In genomic region chr20:5714261-5715041, GRCh38 we compare ENCODE assay signal across 1 cellular context.
TF ChIP-seq lines count a peak whose summit lies in the region.

No MANE protein-coding gene starts in this region.

TF ChIP-seq in HepG2, 621 proteins besides CTCF, POLR2A, EP300 and RAD21 (continued from another document and continues in another):
- TF ChIP-seq, protein P1, sequence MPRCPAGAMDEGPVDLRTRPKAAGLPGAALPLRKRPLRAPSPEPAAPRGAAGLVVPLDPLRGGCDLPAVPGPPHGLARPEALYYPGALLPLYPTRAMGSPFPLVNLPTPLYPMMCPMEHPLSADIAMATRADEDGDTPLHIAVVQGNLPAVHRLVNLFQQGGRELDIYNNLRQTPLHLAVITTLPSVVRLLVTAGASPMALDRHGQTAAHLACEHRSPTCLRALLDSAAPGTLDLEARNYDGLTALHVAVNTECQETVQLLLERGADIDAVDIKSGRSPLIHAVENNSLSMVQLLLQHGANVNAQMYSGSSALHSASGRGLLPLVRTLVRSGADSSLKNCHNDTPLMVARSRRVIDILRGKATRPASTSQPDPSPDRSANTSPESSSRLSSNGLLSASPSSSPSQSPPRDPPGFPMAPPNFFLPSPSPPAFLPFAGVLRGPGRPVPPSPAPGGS (CRISPR knock-in tag; IDR thresholded peaks at IDR 0.05), result peak; percentile 67; the same call in 1 of the 2 replicates
- no peak for TF ChIP-seq NFE2 (CRISPR knock-in tag; IDR thresholded peaks at IDR 0.05)
- no peak for TF ChIP-seq ZNF101 (CRISPR knock-in tag; IDR thresholded peaks at IDR 0.05; ENCODE audit: borderline replicate concordance, low read depth)
- TF ChIP-seq ZBTB1 (CRISPR knock-in tag; IDR thresholded peaks at IDR 0.05; ENCODE audit: borderline replicate concordance), result no peak
- no peak for TF ChIP-seq CHCHD3 (CRISPR knock-in tag; IDR thresholded peaks at IDR 0.05)
- TF ChIP-seq, protein P2, sequence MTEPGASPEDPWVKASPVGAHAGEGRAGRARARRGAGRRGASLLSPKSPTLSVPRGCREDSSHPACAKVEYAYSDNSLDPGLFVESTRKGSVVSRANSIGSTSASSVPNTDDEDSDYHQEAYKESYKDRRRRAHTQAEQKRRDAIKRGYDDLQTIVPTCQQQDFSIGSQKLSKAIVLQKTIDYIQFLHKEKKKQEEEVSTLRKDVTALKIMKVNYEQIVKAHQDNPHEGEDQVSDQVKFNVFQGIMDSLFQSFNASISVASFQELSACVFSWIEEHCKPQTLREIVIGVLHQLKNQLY (CRISPR knock-in tag; IDR thresholded peaks at IDR 0.05), result peak; percentile 55; the same call in 1 of the 2 replicates
- no peak for TF ChIP-seq ZBTB20 (CRISPR knock-in tag; IDR thresholded peaks at IDR 0.05; ENCODE audit: borderline replicate concordance, low read depth)
- TF ChIP-seq, protein P3, sequence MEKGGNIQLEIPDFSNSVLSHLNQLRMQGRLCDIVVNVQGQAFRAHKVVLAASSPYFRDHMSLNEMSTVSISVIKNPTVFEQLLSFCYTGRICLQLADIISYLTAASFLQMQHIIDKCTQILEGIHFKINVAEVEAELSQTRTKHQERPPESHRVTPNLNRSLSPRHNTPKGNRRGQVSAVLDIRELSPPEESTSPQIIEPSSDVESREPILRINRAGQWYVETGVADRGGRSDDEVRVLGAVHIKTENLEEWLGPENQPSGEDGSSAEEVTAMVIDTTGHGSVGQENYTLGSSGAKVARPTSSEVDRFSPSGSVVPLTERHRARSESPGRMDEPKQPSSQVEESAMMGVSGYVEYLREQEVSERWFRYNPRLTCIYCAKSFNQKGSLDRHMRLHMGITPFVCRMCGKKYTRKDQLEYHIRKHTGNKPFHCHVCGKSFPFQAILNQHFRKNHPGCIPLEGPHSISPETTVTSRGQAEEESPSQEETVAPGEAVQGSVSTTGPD (CRISPR knock-in tag; IDR thresholded peaks at IDR 0.05), result no peak
- 0 out of 2 replicates have a peak, but pooled peaks have one; percentile 29 for TF ChIP-seq ZNF331 (CRISPR knock-in tag; IDR thresholded peaks at IDR 0.05)
- TF ChIP-seq PHF8 (CRISPR knock-in tag; IDR thresholded peaks at IDR 0.05), result no peak
- TF ChIP-seq CHD4 (IDR thresholded peaks at IDR 0.05; ENCODE audit: borderline replicate concordance, low read length), result peak; percentile 56; the same call in 1 of the 2 replicates
- TF ChIP-seq HIVEP1 (CRISPR knock-in tag; IDR thresholded peaks at IDR 0.05), result no peak
- TF ChIP-seq TGIF2 (CRISPR knock-in tag; IDR thresholded peaks at IDR 0.05), result no peak
- 0 out of 2 replicates have a peak, but pooled peaks have one; percentile 33 for TF ChIP-seq ZNF878 (CRISPR knock-in tag; IDR thresholded peaks at IDR 0.05)
- peak; percentile 100 for TF ChIP-seq IKZF5 (CRISPR knock-in tag; IDR thresholded peaks at IDR 0.05)
- peak; percentile 62; the same call in 1 of the 2 replicates for TF ChIP-seq SOX13 (IDR thresholded peaks at IDR 0.05)
- peak in 1 of 2 experiments; percentile 93; a peak in 2 of 4 replicates for TF ChIP-seq SOX13 (CRISPR knock-in tag; conservative IDR thresholded peaks at IDR 0.05 in 1 of 2, IDR thresholded peaks at IDR 0.05 in 1 of 2)
- no peak for TF ChIP-seq ZNF660 (CRISPR knock-in tag; IDR thresholded peaks at IDR 0.05; ENCODE audit: borderline replicate concordance, low read depth)
- peak; percentile 46 for TF ChIP-seq CCAR2 (optimal IDR thresholded peaks at IDR 0.05; ENCODE audit: low read depth, low read length)
- TF ChIP-seq ZBTB34 (CRISPR knock-in tag; IDR thresholded peaks at IDR 0.05), result no peak
- 0 out of 2 replicates have a peak, but pooled peaks have one; percentile 32 for TF ChIP-seq JUND (CRISPR knock-in tag; IDR thresholded peaks at IDR 0.05)
- no peak for TF ChIP-seq ELK4 (CRISPR knock-in tag; IDR thresholded peaks at IDR 0.05; ENCODE audit: borderline replicate concordance)
- no peak for TF ChIP-seq ZNF33A (CRISPR knock-in tag; IDR thresholded peaks at IDR 0.05; ENCODE audit: borderline replicate concordance)
- TF ChIP-seq THAP7 (CRISPR knock-in tag; IDR thresholded peaks at IDR 0.05), result no peak
- no peak; the same call in 1 of the 2 replicates for TF ChIP-seq ZNF292 (CRISPR knock-in tag; IDR thresholded peaks at IDR 0.05; ENCODE audit: borderline replicate concordance, low read depth)
- TF ChIP-seq RFX5 (IDR thresholded peaks at IDR 0.05; ENCODE audit: low read depth, low read length), result peak; percentile 69; the same call in 1 of the 2 replicates
- TF ChIP-seq, protein P4, sequence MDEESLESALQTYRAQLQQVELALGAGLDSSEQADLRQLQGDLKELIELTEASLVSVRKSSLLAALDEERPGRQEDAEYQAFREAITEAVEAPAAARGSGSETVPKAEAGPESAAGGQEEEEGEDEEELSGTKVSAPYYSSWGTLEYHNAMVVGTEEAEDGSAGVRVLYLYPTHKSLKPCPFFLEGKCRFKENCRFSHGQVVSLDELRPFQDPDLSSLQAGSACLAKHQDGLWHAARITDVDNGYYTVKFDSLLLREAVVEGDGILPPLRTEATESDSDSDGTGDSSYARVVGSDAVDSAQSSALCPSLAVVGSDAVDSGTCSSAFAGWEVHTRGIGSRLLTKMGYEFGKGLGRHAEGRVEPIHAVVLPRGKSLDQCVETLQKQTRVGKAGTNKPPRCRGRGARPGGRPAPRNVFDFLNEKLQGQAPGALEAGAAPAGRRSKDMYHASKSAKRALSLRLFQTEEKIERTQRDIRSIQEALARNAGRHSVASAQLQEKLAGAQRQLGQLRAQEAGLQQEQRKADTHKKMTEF (CRISPR knock-in tag; IDR thresholded peaks at IDR 0.05), result peak; percentile 54; the same call in 1 of the 2 replicates
- TF ChIP-seq, protein P5, sequence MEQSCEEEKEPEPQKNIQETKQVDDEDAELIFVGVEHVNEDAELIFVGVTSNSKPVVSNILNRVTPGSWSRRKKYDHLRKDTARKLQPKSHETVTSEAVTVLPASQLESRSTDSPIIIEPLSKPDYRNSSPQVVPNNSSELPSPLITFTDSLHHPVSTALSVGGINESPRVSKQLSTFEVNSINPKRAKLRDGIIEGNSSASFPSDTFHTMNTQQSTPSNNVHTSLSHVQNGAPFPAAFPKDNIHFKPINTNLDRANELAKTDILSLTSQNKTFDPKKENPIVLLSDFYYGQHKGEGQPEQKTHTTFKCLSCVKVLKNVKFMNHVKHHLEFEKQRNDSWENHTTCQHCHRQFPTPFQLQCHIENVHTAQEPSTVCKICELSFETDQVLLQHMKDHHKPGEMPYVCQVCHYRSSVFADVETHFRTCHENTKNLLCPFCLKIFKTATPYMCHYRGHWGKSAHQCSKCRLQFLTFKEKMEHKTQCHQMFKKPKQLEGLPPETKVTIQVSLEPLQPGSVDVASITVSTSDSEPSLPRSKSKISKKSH (CRISPR knock-in tag; IDR thresholded peaks at IDR 0.05; ENCODE audit: borderline replicate concordance), result no peak
- no peak for TF ChIP-seq ZNF550 (CRISPR knock-in tag; IDR thresholded peaks at IDR 0.05; ENCODE audit: borderline replicate concordance)
- TF ChIP-seq HOXA3 (CRISPR knock-in tag; IDR thresholded peaks at IDR 0.05), result no peak
- no peak for TF ChIP-seq U2AF2 (IDR thresholded peaks at IDR 0.05; ENCODE audit: low read depth, low read length)
- TF ChIP-seq ARNT (IDR thresholded peaks at IDR 0.05), result no peak
- 0 out of 2 replicates have a peak, but pooled peaks have one; percentile 27 for TF ChIP-seq ZNF784 (CRISPR knock-in tag; IDR thresholded peaks at IDR 0.05; ENCODE audit: borderline replicate concordance)
- TF ChIP-seq ZNF280D (CRISPR knock-in tag; IDR thresholded peaks at IDR 0.05), result no peak
- TF ChIP-seq, protein P6, sequence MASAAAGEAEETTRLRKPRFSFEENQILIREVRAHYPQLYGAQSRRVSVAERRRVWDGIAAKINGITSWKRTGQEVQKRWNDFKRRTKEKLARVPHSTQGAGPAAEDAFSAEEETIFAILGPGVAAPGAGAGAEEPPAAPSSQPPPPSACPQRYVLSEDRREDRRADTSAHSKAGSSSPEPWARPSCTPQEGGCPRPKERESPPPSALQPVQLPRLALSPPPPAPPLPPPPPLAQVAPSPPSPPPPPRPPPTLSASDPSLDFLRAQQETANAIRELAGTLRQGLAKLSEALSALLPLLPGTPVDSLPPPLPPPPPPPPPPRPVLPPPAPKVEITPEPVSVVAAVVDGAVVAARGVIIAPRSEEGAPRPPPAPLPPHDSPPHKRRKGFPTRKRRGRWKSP (CRISPR knock-in tag; IDR thresholded peaks at IDR 0.05), result no peak
- TF ChIP-seq RFXANK (CRISPR knock-in tag; IDR thresholded peaks at IDR 0.05), result no peak; the same call in 1 of the 2 replicates
- TF ChIP-seq ETV5 (CRISPR knock-in tag; IDR thresholded peaks at IDR 0.05; ENCODE audit: borderline replicate concordance), result peak; percentile 94; the same call in 1 of the 2 replicates
- no peak for TF ChIP-seq SUZ12 (IDR thresholded peaks at IDR 0.05; ENCODE audit: low read depth, low read length)
- peak; percentile 79; the same call in 1 of the 2 replicates for TF ChIP-seq ERF (CRISPR knock-in tag; IDR thresholded peaks at IDR 0.05)
- peak; percentile 61; the same call in 1 of the 2 replicates for TF ChIP-seq SIN3A (IDR thresholded peaks at IDR 0.05; ENCODE audit: borderline replicate concordance, low read depth, low read length)
- TF ChIP-seq FOXO1 (CRISPR knock-in tag; IDR thresholded peaks at IDR 0.05), result peak; percentile 71
- TF ChIP-seq, protein P7, sequence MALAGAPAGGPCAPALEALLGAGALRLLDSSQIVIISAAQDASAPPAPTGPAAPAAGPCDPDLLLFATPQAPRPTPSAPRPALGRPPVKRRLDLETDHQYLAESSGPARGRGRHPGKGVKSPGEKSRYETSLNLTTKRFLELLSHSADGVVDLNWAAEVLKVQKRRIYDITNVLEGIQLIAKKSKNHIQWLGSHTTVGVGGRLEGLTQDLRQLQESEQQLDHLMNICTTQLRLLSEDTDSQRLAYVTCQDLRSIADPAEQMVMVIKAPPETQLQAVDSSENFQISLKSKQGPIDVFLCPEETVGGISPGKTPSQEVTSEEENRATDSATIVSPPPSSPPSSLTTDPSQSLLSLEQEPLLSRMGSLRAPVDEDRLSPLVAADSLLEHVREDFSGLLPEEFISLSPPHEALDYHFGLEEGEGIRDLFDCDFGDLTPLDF (CRISPR knock-in tag; IDR thresholded peaks at IDR 0.05), result no peak
- TF ChIP-seq ADNP (CRISPR knock-in tag; IDR thresholded peaks at IDR 0.05), result no peak
- no peak; the same call in 1 of the 2 replicates for TF ChIP-seq KLF11 (CRISPR knock-in tag; IDR thresholded peaks at IDR 0.05)
- no peak for TF ChIP-seq HHEX (CRISPR knock-in tag; IDR thresholded peaks at IDR 0.05)
- no peak for TF ChIP-seq ZFP62 (CRISPR knock-in tag; IDR thresholded peaks at IDR 0.05)
